ENCODE assay signal across 27 cellular contexts in genomic region chrX:54978448-54978847, GRCh38. TPM values are rescaled to one million over a fixed set of nuclear protein-coding genes. Genes with fewer than 3 reads are reported as not detected.
DNase-seq lines count a peak whose midpoint lies in the region; ATAC-seq, FAIRE-seq and TF ChIP-seq lines count a peak whose summit lies in the region.
"Had no signal": no experiment of that assay in that cellular context is flagged by ENCODE, and none has a peak within 500 bp of the region (broad histone marks: within the 10 kb centered on the region; RNA-seq: fewer than 3 reads in every experiment).

No MANE protein-coding gene starts in this region.

- no peaks in the 10 kb centered on the region for H3K4me1 ChIP-seq in osteoblast (ENCODE audit: insufficient read depth, low read length)
- H3K4me1 ChIP-seq: BLaER1 treated with 17β-estradiol and CSF1 and Interleukin-3, amounts not matched to agents 10 nM and 100 nM; left ventricle myocardium inferior; suprapubic skin had no signal

- TF ChIP-seq CTCF in choroid plexus epithelial cell (conservative IDR thresholded peaks at IDR 0.05; ENCODE audit: low read depth, low read length) (no peak), osteoblast (IDR thresholded peaks at IDR 0.05; ENCODE audit: extremely low read depth, low read depth, low read length) (peak; percentile 4), D721Med (IDR thresholded peaks at IDR 0.05; ENCODE audit: insufficient read depth, missing control alignments) (no peak)

- no peaks in the 10 kb centered on the region for H3K9me3 ChIP-seq in osteoblast (ENCODE audit: low read depth, low read length)
- H3K9me3 ChIP-seq: left ventricle myocardium inferior, suprapubic skin had no signal

- no peak overlapping the region for H3K4me2 ChIP-seq in osteoblast (ENCODE audit: insufficient read depth, low read length)
- H3K4me2 ChIP-seq: BLaER1 treated with 17β-estradiol and CSF1 and Interleukin-3, amounts not matched to agents 10 nM and 100 nM had no signal

- no peaks in the 10 kb centered on the region for H3K27me3 ChIP-seq in osteoblast (ENCODE audit: insufficient read depth, low read length)
- H3K27me3 ChIP-seq: suprapubic skin had no signal

- H3K79me2 ChIP-seq in osteoblast (ENCODE audit: insufficient read depth, low read length), result no peaks in the 10 kb centered on the region

- H3K36me3 ChIP-seq in osteoblast (ENCODE audit: insufficient read depth, low read length), result no peaks in the 10 kb centered on the region
- H3K36me3 ChIP-seq: BLaER1 treated with 17β-estradiol and CSF1 and Interleukin-3, amounts not matched to agents 10 nM and 100 nM; left ventricle myocardium inferior; suprapubic skin had no signal

- H3K4me3 ChIP-seq in choroid plexus epithelial cell (ENCODE audit: low read depth, low read length), result no peak overlapping the region
- H3K4me3 ChIP-seq in osteoblast (ENCODE audit: insufficient read depth, low read length), result no peak overlapping the region
- H3K4me3 ChIP-seq: BLaER1 treated with 17β-estradiol and CSF1 and Interleukin-3, amounts not matched to agents 10 nM and 100 nM; left ventricle myocardium inferior; suprapubic skin had no signal

- FAIRE-seq in RCC 7860 (lab: Jason Lieb, UNC) (peak; percentile 81), D721Med (lab: Jason Lieb, UNC) (no peak)

- no peak overlapping the region for H2AFZ ChIP-seq in osteoblast (ENCODE audit: low read length)

- no peaks in the 10 kb centered on the region for H4K20me1 ChIP-seq in osteoblast (ENCODE audit: insufficient read depth, low read length)
- H4K20me1 ChIP-seq: BLaER1 treated with 17β-estradiol and CSF1 and Interleukin-3, amounts not matched to agents 10 nM and 100 nM had no signal

- DNase-seq in HCEC 1CT (peak; percentile 4), RCC 7860 (ENCODE audit: low spot score) (peak; percentile 66), choroid plexus epithelial cell (ENCODE audit: low read depth) (peak; percentile 8), osteoblast (ENCODE audit: insufficient read length, low spot score, missing footprints) (no peak), D721Med (ENCODE audit: insufficient read length, low spot score) (no peak)
- no peak for DNase-seq in activated CD4-positive, CD25-positive, alpha-beta regulatory T cell (lab: John Stamatoyannopoulos, UW)
- DNase-seq: activated CD4-positive, CD25-positive, alpha-beta regulatory T cell treated with anti-CD3 and anti-CD28 coated beads, Interleukin-2, amount 50 U/mL, for 72 hours; activated CD8-positive, alpha-beta T cell treated with anti-CD3 and anti-CD28 coated beads for 36 hours; activated effector memory CD4-positive, alpha-beta T cell treated with Interleukin-2 at 50 U/mL for 16 hours; activated naive CD8-positive, alpha-beta T cell treated with anti-CD3 and anti-CD28 coated beads for 36 hours; activated T-cell treated with anti-CD3 and anti-CD28 coated beads for 4 hours; cerebellar nuclear complex; foreskin melanocyte; hippocampal formation; immature natural killer cell; left ventricle myocardium inferior; naive thymus-derived CD8-positive, alpha-beta T cell; NCI-H1436 treated with DMSO at 0.1 percent for 48 hours; NCI-H510A; occipital lobe; retina; stimulated activated CD4-positive, alpha-beta T cell treated with anti-CD3 and anti-CD28 coated beads, Interleukin-2, amount 100 ng/mL, for 48 hours had no signal

- H3K27ac ChIP-seq in osteoblast (ENCODE audit: low read depth, low read length), result no peak overlapping the region
- H3K27ac ChIP-seq: BLaER1 treated with 17β-estradiol and CSF1 and Interleukin-3, amounts not matched to agents 10 nM and 100 nM; left ventricle myocardium inferior; suprapubic skin had no signal

- no peak for ATAC-seq in GM18907 (IDR thresholded peaks at IDR 0.05; ENCODE audit: unreplicated experiment)
- ATAC-seq: activated CD8-positive, alpha-beta T cell treated with anti-CD3 and anti-CD28 coated beads for 36 hours; naive thymus-derived CD8-positive, alpha-beta T cell; Right ventricle myocardium inferior; stimulated activated memory B cell treated with anti-CD40 and anti-IgM and Interleukin-4, amounts not matched to agents 10 μg/mL and 1 μg/mL and 100 μg/mL, for 72 hours had no signal

RNA-seq across cellular contexts. Expression of gene PFKFB1, which starts 15.5 kb away (rescaled TPM):
- not detected in 2 replicates for total RNA-seq in osteoblast
- total RNA-seq: occipital lobe had no signal

RNA-seq across cellular contexts. Expression of gene APEX2, which starts 21.7 kb away (rescaled TPM):
- 5.9 and 6.5 TPM in 2 replicates for total RNA-seq in osteoblast

RNA-seq across cellular contexts. Expression of gene ALAS2, which starts 52.3 kb away (rescaled TPM):
- not detected in 2 replicates for total RNA-seq in osteoblast
- total RNA-seq: activated CD8-positive, alpha-beta T cell treated with anti-CD3 and anti-CD28 coated beads for 36 hours; activated naive CD8-positive, alpha-beta T cell treated with anti-CD3 and anti-CD28 coated beads for 36 hours; naive thymus-derived CD8-positive, alpha-beta T cell; suprapubic skin had no signal

RNA-seq across cellular contexts. Expression of gene TRO, which starts 57.8 kb away (rescaled TPM):
- 22.4 and 25.6 TPM in 2 replicates for total RNA-seq in osteoblast

Comparison
In these comparisons a context has a peak if more than half of its experiments do, and no peak if none do; other contexts are left out.
1. DNase-seq: peak in HCEC 1CT (single experiment), RCC 7860 (single experiment) and choroid plexus epithelial cell (single experiment); none in osteoblast (single experiment), activated CD4-positive, CD25-positive, alpha-beta regulatory T cell (0 of 4) and D721Med (single experiment).